1 cellular context compared by ENCODE assay signal in the genomic region with DNA sequence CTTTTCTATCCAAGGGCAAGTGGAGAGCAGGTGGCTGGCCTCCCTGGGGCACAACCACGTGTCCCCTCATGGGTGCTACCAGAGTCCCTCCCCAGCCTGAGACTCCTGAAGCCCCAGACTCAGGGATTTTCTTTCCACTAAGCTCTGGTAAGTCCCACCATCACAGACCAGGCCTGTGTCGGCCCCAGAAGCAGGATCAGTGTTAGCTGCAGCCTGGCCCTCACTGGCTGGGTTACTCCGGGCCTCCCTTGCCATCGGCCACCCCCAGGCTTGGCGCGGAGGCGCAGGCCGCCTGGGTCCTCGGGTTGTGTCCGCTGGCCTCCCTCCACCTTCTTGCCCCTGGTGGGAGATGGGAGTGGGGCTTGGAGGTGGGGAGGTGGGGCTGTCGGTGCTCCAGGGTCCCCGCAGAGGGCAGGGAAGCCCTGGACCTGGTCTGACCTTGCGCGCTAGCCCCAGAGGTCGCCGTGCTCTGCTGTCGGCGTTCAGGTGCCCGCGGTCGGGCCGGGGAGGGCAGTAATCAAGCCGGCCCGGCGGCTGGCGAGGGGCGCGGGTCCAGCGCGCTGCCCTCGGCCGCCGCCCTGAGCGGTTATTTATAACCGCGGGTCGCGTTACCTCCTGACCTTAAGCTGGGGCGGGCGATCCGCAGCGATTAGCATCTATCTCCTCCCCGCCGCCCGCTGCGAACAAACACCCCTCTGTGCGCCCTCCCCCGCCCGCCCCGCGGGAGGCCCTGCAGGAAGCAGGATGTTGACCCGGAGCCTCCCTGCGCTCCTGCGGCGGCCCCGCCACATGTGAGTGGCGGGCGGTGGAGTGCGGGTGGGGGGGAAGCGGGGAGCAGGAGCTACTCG.
A peak's percentile ranks its signal among the peaks of the same experiment; 100 is the strongest.
TF ChIP-seq lines count a peak whose summit lies in the region.

No MANE protein-coding gene starts in this region.

TF ChIP-seq in HepG2, 621 proteins besides CTCF, POLR2A, EP300 and RAD21 (continued from another document and continues in another):
- TF ChIP-seq DRAP1 (CRISPR knock-in tag; IDR thresholded peaks at IDR 0.05) = peak; percentile 97
- TF ChIP-seq, protein P1, sequence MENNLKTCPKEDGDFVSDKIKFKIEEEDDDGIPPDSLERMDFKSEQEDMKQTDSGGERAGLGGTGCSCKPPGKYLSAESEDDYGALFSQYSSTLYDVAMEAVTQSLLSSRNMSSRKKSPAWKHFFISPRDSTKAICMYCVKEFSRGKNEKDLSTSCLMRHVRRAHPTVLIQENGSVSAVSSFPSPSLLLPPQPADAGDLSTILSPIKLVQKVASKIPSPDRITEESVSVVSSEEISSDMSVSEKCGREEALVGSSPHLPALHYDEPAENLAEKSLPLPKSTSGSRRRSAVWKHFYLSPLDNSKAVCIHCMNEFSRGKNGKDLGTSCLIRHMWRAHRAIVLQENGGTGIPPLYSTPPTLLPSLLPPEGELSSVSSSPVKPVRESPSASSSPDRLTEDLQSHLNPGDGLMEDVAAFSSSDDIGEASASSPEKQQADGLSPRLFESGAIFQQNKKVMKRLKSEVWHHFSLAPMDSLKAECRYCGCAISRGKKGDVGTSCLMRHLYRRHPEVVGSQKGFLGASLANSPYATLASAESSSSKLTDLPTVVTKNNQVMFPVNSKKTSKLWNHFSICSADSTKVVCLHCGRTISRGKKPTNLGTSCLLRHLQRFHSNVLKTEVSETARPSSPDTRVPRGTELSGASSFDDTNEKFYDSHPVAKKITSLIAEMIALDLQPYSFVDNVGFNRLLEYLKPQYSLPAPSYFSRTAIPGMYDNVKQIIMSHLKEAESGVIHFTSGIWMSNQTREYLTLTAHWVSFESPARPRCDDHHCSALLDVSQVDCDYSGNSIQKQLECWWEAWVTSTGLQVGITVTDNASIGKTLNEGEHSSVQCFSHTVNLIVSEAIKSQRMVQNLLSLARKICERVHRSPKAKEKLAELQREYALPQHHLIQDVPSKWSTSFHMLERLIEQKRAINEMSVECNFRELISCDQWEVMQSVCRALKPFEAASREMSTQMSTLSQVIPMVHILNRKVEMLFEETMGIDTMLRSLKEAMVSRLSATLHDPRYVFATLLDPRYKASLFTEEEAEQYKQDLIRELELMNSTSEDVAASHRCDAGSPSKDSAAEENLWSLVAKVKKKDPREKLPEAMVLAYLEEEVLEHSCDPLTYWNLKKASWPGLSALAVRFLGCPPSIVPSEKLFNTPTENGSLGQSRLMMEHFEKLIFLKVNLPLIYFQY (CRISPR knock-in tag; IDR thresholded peaks at IDR 0.05; ENCODE audit: borderline replicate concordance) = peak; percentile 96
- no peak for TF ChIP-seq SSRP1 (CRISPR knock-in tag; IDR thresholded peaks at IDR 0.05)
- TF ChIP-seq, protein P2, sequence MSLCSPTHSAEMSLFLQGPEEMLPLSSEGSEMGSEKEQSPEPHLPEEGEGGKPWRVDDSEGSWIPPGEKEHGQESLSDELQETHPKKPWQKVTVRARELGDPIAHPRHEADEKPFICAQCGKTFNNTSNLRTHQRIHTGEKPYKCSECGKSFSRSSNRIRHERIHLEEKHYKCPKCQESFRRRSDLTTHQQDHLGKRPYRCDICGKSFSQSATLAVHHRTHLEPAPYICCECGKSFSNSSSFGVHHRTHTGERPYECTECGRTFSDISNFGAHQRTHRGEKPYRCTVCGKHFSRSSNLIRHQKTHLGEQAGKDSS (CRISPR knock-in tag; IDR thresholded peaks at IDR 0.05; ENCODE audit: borderline replicate concordance, low read depth) = peak; percentile 79
- no peak for TF ChIP-seq MATR3 (CRISPR knock-in tag; IDR thresholded peaks at IDR 0.05)
- TF ChIP-seq, protein P3, sequence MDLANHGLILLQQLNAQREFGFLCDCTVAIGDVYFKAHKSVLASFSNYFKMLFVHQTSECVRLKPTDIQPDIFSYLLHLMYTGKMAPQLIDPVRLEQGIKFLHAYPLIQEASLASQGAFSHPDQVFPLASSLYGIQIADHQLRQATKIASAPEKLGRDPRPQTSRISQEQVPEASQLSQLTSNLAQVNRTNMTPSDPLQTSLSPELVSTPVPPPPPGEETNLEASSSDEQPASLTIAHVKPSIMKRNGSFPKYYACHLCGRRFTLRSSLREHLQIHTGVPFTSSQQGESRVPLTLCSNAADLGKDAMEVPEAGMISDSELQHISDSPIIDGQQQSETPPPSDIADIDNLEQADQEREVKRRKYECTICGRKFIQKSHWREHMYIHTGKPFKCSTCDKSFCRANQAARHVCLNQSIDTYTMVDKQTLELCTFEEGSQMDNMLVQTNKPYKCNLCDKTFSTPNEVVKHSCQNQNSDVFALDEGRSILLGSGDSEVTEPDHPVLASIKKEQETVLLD (CRISPR knock-in tag; IDR thresholded peaks at IDR 0.05; ENCODE audit: low read depth) = peak; percentile 82
- TF ChIP-seq ZNF577 (CRISPR knock-in tag; IDR thresholded peaks at IDR 0.05; ENCODE audit: borderline replicate concordance, low read depth) = no peak
- TF ChIP-seq DDIT3 (CRISPR knock-in tag; IDR thresholded peaks at IDR 0.05) = no peak
- 0 out of 2 replicates have a peak, but pooled peaks have one; percentile 91 for TF ChIP-seq ZNF776 (CRISPR knock-in tag; IDR thresholded peaks at IDR 0.05)
- peak; percentile 97 for TF ChIP-seq SRSF4 (IDR thresholded peaks at IDR 0.05; ENCODE audit: low read depth, low read length, poor library complexity, severe bottlenecking)
- peak; percentile 58; the same call in 1 of the 2 replicates for TF ChIP-seq ZNF83 (CRISPR knock-in tag; IDR thresholded peaks at IDR 0.05; ENCODE audit: borderline replicate concordance)
- TF ChIP-seq, protein P4, sequence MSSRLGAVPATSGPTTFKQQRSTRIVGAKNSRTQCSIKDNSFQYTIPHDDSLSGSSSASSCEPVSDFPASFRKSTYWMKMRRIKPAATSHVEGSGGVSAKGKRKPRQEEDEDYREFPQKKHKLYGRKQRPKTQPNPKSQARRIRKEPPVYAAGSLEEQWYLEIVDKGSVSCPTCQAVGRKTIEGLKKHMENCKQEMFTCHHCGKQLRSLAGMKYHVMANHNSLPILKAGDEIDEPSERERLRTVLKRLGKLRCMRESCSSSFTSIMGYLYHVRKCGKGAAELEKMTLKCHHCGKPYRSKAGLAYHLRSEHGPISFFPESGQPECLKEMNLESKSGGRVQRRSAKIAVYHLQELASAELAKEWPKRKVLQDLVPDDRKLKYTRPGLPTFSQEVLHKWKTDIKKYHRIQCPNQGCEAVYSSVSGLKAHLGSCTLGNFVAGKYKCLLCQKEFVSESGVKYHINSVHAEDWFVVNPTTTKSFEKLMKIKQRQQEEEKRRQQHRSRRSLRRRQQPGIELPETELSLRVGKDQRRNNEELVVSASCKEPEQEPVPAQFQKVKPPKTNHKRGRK (CRISPR knock-in tag; IDR thresholded peaks at IDR 0.05) = peak; percentile 23; the same call in 1 of the 2 replicates
- TF ChIP-seq ATF7-NPFF (CRISPR knock-in tag; IDR thresholded peaks at IDR 0.05; ENCODE audit: low read depth) = peak; percentile 95
- TF ChIP-seq, protein P5, sequence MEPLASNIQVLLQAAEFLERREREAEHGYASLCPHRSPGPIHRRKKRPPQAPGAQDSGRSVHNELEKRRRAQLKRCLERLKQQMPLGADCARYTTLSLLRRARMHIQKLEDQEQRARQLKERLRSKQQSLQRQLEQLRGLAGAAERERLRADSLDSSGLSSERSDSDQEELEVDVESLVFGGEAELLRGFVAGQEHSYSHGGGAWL (CRISPR knock-in tag; IDR thresholded peaks at IDR 0.05) = peak; percentile 91
- TF ChIP-seq KAT2B (IDR thresholded peaks at IDR 0.05; ENCODE audit: borderline replicate concordance, low read depth, low read length) = no peak
- peak; percentile 41; the same call in 1 of the 2 replicates for TF ChIP-seq CEBPG (CRISPR knock-in tag; IDR thresholded peaks at IDR 0.05)
- peak; percentile 39; the same call in 1 of the 2 replicates for TF ChIP-seq GABPA (IDR thresholded peaks at IDR 0.05; ENCODE audit: low read depth, low read length)
- peak; percentile 78 for TF ChIP-seq GABPA (CRISPR knock-in tag; IDR thresholded peaks at IDR 0.05; ENCODE audit: low read depth)
- TF ChIP-seq GLMP (CRISPR knock-in tag; IDR thresholded peaks at IDR 0.05; ENCODE audit: borderline replicate concordance) = no peak
- TF ChIP-seq NFKB2 (CRISPR knock-in tag; IDR thresholded peaks at IDR 0.05; ENCODE audit: borderline replicate concordance) = peak; percentile 92; the same call in 1 of the 2 replicates
- TF ChIP-seq TCF7L2 (IDR thresholded peaks at IDR 0.05; ENCODE audit: low read depth, low read length) = no peak
- peak; percentile 95 for TF ChIP-seq CBX1 (IDR thresholded peaks at IDR 0.05; ENCODE audit: low read depth)
- peak; percentile 97 for TF ChIP-seq MED8 (CRISPR knock-in tag; IDR thresholded peaks at IDR 0.05; ENCODE audit: insufficient replicate concordance)
- TF ChIP-seq CENPX (CRISPR knock-in tag; IDR thresholded peaks at IDR 0.05) = no peak
- peak; percentile 95 for TF ChIP-seq TAF15 (IDR thresholded peaks at IDR 0.05; ENCODE audit: low read depth, low read length, poor library complexity, severe bottlenecking)
- peak; percentile 94 for TF ChIP-seq ZFY (CRISPR knock-in tag; IDR thresholded peaks at IDR 0.05)
- peak; percentile 93 for TF ChIP-seq AFF4 (CRISPR knock-in tag; IDR thresholded peaks at IDR 0.05)
- TF ChIP-seq NR3C1 (CRISPR knock-in tag; IDR thresholded peaks at IDR 0.05) = 0 out of 2 replicates have a peak, but pooled peaks have one; percentile 36
- TF ChIP-seq SAFB2 (CRISPR knock-in tag; IDR thresholded peaks at IDR 0.05; ENCODE audit: borderline replicate concordance, low read depth) = peak; percentile 90
- TF ChIP-seq ZKSCAN5 (CRISPR knock-in tag; IDR thresholded peaks at IDR 0.05) = peak; percentile 79; the same call in 1 of the 2 replicates
- peak; percentile 89 to 92 for TF ChIP-seq HMGXB4 (CRISPR knock-in tag; IDR thresholded peaks at IDR 0.05; ENCODE audit: borderline replicate concordance in 1 of 2, low read depth in 1 of 2)
- TF ChIP-seq ZNF839 (CRISPR knock-in tag; IDR thresholded peaks at IDR 0.05; ENCODE audit: borderline replicate concordance) = no peak
- TF ChIP-seq ZNF670 (CRISPR knock-in tag; IDR thresholded peaks at IDR 0.05; ENCODE audit: borderline replicate concordance) = peak; percentile 99; the same call in 1 of the 2 replicates
- peak; percentile 59; the same call in 1 of the 2 replicates for TF ChIP-seq HHEX (CRISPR knock-in tag; IDR thresholded peaks at IDR 0.05)
- TF ChIP-seq ZNF292 (CRISPR knock-in tag; IDR thresholded peaks at IDR 0.05; ENCODE audit: borderline replicate concordance, low read depth) = peak; percentile 97
- TF ChIP-seq, protein P6, sequence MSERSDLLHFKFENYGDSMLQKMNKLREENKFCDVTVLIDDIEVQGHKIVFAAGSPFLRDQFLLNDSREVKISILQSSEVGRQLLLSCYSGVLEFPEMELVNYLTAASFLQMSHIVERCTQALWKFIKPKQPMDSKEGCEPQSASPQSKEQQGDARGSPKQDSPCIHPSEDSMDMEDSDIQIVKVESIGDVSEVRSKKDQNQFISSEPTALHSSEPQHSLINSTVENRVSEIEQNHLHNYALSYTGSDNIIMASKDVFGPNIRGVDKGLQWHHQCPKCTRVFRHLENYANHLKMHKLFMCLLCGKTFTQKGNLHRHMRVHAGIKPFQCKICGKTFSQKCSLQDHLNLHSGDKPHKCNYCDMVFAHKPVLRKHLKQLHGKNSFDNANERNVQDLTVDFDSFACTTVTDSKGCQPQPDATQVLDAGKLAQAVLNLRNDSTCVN (CRISPR knock-in tag; IDR thresholded peaks at IDR 0.05; ENCODE audit: borderline replicate concordance) = peak; percentile 54; the same call in 1 of the 2 replicates
- peak; percentile 98 for TF ChIP-seq REL (CRISPR knock-in tag; conservative IDR thresholded peaks at IDR 0.05)
- 0 out of 2 replicates have a peak, but pooled peaks have one; percentile 7 for TF ChIP-seq RFX5 (IDR thresholded peaks at IDR 0.05; ENCODE audit: low read depth, low read length)
